In genomic region chr6:21501815-21502214, GRCh38 we compare ENCODE assay signal across 22 cellular contexts.
"Had no signal": no experiment of that assay in that cellular context is flagged by ENCODE, and none has a peak within 500 bp of the region (broad histone marks: within the 10 kb centered on the region; RNA-seq: fewer than 3 reads in every experiment).

No MANE protein-coding gene starts in this region.

- ATAC-seq: activated CD4-positive, CD25-positive, alpha-beta regulatory T cell treated with anti-CD3 and anti-CD28 coated beads, Interleukin-2, amount 50 U/mL, for 24 hours; activated CD8-positive, alpha-beta memory T cell treated with anti-CD3 and anti-CD28 coated beads, Interleukin-2, amount 10 ng/mL, durations not matched to agents 7 days and 5 days; activated CD8-positive, alpha-beta T cell treated with anti-CD3 and anti-CD28 coated beads for 36 hours; left ventricle myocardium superior; natural killer cell; right cardiac atrium; stimulated activated naive CD8-positive, alpha-beta T cell treated with anti-CD3 and anti-CD28 coated beads, Interleukin-15, amount 100 ng/mL, for 72 hours; T-helper 17 cell had no signal

- H3K9me3 ChIP-seq: prostate gland, tibial nerve had no signal

- DNase-seq: activated CD4-positive, alpha-beta T cell treated with anti-CD3 and anti-CD28 coated beads, Interleukin-2, amount 10 ng/mL, durations not matched to agents 7 days and 5 days; activated CD8-positive, alpha-beta memory T cell treated with anti-CD3 and anti-CD28 coated beads, Interleukin-2, amount 10 ng/mL, durations not matched to agents 7 days and 5 days; activated CD8-positive, alpha-beta T cell treated with anti-CD3 and anti-CD28 coated beads for 36 hours; activated effector memory CD4-positive, alpha-beta T cell treated with anti-CD3 and anti-CD28 coated beads, Interleukin-2, amount 50 U/mL, for 16 hours; activated naive CD4-positive, alpha-beta T cell treated with anti-CD3 and anti-CD28 coated beads, Interleukin-2, amount 10 ng/mL, durations not matched to agents 7 days and 5 days; activated T-cell treated with anti-CD3 and anti-CD28 coated beads for 4 hours; effector CD4-positive, alpha-beta T cell; erythroblast; foreskin melanocyte; hypothalamus; left ventricle myocardium superior; mammary epithelial cell; natural killer cell; right cardiac atrium; stimulated activated CD4-positive, alpha-beta T cell treated with anti-CD3 and anti-CD28 coated beads, Interleukin-12 subunit alpha, Interleukin-12 subunit beta, amount 100 ng/mL, for 4 hours; stimulated activated naive CD8-positive, alpha-beta T cell treated with anti-CD3 and anti-CD28 coated beads, Interleukin-15, amount 100 ng/mL, for 72 hours; T-helper 17 cell had no signal

- H3K4me3 ChIP-seq: prostate gland, tibial nerve had no signal

- FAIRE-seq: urothelium cell line had no signal

- H3K4me1 ChIP-seq: prostate gland had no signal

- H3K27me3 ChIP-seq: tibial nerve had no signal

- H3K27ac ChIP-seq: prostate gland, tibial nerve, VCaP had no signal

- H3K36me3 ChIP-seq: prostate gland, tibial nerve had no signal
